In the genomic region with DNA sequence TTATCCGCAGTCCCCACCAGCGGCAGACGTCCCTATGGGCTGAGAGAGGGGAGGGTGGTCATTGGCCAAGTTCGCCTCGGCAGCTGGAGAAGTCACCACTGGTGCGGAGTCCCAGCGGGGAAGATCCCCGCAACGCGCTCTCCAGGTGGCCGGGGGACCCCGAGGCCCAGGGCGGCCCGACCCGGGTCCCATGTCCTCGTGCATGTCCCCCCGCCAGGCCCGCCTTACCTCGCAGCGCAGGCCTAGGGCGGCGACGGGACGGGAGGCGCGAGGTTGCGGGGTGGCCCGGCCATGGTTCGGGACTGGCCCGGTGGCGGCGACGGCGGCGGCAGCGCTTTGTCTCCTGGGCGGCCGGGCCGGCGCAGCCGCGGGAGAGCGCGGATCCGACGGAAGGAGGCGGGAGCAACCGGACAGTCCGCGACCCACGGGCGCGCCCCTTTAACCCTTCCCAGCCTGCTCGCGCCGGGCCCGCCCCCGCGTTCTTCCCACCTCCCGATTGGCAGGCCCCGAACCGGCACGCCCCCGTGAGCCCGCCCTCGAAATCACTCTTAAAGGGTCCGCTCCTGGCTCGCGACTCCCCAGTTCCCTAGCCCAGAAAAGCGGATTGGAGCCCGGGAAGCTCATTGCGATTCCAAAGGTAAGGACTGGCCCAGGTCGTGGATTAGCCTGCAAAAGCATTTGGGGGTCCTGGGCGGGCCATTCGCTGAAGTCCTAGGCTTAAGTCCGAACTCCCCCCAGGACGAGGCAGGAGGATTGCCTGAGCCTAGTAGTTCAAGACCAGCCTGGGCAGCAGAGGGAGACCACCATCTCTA, we compare ENCODE assay signal across 1 cellular context.
A peak's percentile ranks its signal among the peaks of the same experiment; 100 is the strongest.
TF ChIP-seq lines count a peak whose summit lies in the region.

A gene with protein sequence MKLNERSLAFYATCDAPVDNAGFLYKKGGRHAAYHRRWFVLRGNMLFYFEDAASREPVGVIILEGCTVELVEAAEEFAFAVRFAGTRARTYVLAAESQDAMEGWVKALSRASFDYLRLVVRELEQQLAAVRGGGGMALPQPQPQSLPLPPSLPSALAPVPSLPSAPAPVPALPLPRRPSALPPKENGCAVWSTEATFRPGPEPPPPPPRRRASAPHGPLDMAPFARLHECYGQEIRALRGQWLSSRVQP (minus strand): TSS at position 412 of the 812 bp plus-strand sequence. CDS start 5,668 bp downstream, outside the sequence.

TF ChIP-seq in K562, 482 proteins besides CTCF, POLR2A, EP300 and RAD21 (continued from another document and continues in another):
- TF ChIP-seq, protein P1, sequence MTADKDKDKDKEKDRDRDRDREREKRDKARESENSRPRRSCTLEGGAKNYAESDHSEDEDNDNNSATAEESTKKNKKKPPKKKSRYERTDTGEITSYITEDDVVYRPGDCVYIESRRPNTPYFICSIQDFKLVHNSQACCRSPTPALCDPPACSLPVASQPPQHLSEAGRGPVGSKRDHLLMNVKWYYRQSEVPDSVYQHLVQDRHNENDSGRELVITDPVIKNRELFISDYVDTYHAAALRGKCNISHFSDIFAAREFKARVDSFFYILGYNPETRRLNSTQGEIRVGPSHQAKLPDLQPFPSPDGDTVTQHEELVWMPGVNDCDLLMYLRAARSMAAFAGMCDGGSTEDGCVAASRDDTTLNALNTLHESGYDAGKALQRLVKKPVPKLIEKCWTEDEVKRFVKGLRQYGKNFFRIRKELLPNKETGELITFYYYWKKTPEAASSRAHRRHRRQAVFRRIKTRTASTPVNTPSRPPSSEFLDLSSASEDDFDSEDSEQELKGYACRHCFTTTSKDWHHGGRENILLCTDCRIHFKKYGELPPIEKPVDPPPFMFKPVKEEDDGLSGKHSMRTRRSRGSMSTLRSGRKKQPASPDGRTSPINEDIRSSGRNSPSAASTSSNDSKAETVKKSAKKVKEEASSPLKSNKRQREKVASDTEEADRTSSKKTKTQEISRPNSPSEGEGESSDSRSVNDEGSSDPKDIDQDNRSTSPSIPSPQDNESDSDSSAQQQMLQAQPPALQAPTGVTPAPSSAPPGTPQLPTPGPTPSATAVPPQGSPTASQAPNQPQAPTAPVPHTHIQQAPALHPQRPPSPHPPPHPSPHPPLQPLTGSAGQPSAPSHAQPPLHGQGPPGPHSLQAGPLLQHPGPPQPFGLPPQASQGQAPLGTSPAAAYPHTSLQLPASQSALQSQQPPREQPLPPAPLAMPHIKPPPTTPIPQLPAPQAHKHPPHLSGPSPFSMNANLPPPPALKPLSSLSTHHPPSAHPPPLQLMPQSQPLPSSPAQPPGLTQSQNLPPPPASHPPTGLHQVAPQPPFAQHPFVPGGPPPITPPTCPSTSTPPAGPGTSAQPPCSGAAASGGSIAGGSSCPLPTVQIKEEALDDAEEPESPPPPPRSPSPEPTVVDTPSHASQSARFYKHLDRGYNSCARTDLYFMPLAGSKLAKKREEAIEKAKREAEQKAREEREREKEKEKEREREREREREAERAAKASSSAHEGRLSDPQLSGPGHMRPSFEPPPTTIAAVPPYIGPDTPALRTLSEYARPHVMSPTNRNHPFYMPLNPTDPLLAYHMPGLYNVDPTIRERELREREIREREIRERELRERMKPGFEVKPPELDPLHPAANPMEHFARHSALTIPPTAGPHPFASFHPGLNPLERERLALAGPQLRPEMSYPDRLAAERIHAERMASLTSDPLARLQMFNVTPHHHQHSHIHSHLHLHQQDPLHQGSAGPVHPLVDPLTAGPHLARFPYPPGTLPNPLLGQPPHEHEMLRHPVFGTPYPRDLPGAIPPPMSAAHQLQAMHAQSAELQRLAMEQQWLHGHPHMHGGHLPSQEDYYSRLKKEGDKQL (CRISPR knock-in tag; IDR thresholded peaks at IDR 0.05; ENCODE audit: borderline replicate concordance), result no peak
- no peak for TF ChIP-seq KDM1A (IDR thresholded peaks at IDR 0.05)
- TF ChIP-seq NUFIP1 (IDR thresholded peaks at IDR 0.05; ENCODE audit: partially characterized antibody), result no peak
- peak; percentile 44; the same call in 1 of the 2 replicates for TF ChIP-seq TARDBP (IDR thresholded peaks at IDR 0.05)
- TF ChIP-seq NCOR1 (IDR thresholded peaks at IDR 0.05), result no peak
- peak; percentile 76 for TF ChIP-seq PCBP1 (IDR thresholded peaks at IDR 0.05; ENCODE audit: low read depth, low read length, poor library complexity, severe bottlenecking)
- TF ChIP-seq, protein P2, sequence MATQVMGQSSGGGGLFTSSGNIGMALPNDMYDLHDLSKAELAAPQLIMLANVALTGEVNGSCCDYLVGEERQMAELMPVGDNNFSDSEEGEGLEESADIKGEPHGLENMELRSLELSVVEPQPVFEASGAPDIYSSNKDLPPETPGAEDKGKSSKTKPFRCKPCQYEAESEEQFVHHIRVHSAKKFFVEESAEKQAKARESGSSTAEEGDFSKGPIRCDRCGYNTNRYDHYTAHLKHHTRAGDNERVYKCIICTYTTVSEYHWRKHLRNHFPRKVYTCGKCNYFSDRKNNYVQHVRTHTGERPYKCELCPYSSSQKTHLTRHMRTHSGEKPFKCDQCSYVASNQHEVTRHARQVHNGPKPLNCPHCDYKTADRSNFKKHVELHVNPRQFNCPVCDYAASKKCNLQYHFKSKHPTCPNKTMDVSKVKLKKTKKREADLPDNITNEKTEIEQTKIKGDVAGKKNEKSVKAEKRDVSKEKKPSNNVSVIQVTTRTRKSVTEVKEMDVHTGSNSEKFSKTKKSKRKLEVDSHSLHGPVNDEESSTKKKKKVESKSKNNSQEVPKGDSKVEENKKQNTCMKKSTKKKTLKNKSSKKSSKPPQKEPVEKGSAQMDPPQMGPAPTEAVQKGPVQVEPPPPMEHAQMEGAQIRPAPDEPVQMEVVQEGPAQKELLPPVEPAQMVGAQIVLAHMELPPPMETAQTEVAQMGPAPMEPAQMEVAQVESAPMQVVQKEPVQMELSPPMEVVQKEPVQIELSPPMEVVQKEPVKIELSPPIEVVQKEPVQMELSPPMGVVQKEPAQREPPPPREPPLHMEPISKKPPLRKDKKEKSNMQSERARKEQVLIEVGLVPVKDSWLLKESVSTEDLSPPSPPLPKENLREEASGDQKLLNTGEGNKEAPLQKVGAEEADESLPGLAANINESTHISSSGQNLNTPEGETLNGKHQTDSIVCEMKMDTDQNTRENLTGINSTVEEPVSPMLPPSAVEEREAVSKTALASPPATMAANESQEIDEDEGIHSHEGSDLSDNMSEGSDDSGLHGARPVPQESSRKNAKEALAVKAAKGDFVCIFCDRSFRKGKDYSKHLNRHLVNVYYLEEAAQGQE (CRISPR knock-in tag; IDR thresholded peaks at IDR 0.05; ENCODE audit: low read depth), result no peak
- no peak for TF ChIP-seq HDAC2 (IDR thresholded peaks at IDR 0.05)
- TF ChIP-seq, protein P3, sequence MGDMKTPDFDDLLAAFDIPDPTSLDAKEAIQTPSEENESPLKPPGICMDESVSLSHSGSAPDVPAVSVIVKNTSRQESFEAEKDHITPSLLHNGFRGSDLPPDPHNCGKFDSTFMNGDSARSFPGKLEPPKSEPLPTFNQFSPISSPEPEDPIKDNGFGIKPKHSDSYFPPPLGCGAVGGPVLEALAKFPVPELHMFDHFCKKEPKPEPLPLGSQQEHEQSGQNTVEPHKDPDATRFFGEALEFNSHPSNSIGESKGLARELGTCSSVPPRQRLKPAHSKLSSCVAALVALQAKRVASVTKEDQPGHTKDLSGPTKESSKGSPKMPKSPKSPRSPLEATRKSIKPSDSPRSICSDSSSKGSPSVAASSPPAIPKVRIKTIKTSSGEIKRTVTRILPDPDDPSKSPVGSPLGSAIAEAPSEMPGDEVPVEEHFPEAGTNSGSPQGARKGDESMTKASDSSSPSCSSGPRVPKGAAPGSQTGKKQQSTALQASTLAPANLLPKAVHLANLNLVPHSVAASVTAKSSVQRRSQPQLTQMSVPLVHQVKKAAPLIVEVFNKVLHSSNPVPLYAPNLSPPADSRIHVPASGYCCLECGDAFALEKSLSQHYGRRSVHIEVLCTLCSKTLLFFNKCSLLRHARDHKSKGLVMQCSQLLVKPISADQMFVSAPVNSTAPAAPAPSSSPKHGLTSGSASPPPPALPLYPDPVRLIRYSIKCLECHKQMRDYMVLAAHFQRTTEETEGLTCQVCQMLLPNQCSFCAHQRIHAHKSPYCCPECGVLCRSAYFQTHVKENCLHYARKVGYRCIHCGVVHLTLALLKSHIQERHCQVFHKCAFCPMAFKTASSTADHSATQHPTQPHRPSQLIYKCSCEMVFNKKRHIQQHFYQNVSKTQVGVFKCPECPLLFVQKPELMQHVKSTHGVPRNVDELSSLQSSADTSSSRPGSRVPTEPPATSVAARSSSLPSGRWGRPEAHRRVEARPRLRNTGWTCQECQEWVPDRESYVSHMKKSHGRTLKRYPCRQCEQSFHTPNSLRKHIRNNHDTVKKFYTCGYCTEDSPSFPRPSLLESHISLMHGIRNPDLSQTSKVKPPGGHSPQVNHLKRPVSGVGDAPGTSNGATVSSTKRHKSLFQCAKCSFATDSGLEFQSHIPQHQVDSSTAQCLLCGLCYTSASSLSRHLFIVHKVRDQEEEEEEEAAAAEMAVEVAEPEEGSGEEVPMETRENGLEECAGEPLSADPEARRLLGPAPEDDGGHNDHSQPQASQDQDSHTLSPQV (IDR thresholded peaks at IDR 0.05), result peak; percentile 45; the same call in 1 of the 2 replicates
- no peak for TF ChIP-seq FOSL1 (tag; conservative IDR thresholded peaks at IDR 0.05)
- TF ChIP-seq, protein P4, sequence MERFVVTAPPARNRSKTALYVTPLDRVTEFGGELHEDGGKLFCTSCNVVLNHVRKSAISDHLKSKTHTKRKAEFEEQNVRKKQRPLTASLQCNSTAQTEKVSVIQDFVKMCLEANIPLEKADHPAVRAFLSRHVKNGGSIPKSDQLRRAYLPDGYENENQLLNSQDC (CRISPR knock-in tag; IDR thresholded peaks at IDR 0.05), result no peak
- TF ChIP-seq, protein P5, sequence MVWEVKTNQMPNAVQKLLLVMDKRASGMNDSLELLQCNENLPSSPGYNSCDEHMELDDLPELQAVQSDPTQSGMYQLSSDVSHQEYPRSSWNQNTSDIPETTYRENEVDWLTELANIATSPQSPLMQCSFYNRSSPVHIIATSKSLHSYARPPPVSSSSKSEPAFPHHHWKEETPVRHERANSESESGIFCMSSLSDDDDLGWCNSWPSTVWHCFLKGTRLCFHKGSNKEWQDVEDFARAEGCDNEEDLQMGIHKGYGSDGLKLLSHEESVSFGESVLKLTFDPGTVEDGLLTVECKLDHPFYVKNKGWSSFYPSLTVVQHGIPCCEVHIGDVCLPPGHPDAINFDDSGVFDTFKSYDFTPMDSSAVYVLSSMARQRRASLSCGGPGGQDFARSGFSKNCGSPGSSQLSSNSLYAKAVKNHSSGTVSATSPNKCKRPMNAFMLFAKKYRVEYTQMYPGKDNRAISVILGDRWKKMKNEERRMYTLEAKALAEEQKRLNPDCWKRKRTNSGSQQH (CRISPR knock-in tag; IDR thresholded peaks at IDR 0.05), result no peak
- TF ChIP-seq ARID1B (IDR thresholded peaks at IDR 0.05), result no peak
- TF ChIP-seq KLF1 (tag; IDR thresholded peaks at IDR 0.05), result peak; percentile 46; the same call in 1 of the 2 replicates
- no peak for TF ChIP-seq CBFA2T3 (IDR thresholded peaks at IDR 0.05)
- no peak for TF ChIP-seq POLR2AphosphoS2 (IDR thresholded peaks at IDR 0.05; ENCODE audit: low read length)
- peak; percentile 20; the same call in 1 of the 2 replicates for TF ChIP-seq SIN3B (IDR thresholded peaks at IDR 0.05; ENCODE audit: low read depth)
- no peak; the same call in 1 of the 2 replicates for TF ChIP-seq DPF2 (IDR thresholded peaks at IDR 0.05)
- no peak for TF ChIP-seq PHF20 (IDR thresholded peaks at IDR 0.05; ENCODE audit: partially characterized antibody)
- no peak for TF ChIP-seq ETS2 (tag; IDR thresholded peaks at IDR 0.05; ENCODE audit: borderline replicate concordance, poor library complexity, severe bottlenecking)
- TF ChIP-seq, protein P6, sequence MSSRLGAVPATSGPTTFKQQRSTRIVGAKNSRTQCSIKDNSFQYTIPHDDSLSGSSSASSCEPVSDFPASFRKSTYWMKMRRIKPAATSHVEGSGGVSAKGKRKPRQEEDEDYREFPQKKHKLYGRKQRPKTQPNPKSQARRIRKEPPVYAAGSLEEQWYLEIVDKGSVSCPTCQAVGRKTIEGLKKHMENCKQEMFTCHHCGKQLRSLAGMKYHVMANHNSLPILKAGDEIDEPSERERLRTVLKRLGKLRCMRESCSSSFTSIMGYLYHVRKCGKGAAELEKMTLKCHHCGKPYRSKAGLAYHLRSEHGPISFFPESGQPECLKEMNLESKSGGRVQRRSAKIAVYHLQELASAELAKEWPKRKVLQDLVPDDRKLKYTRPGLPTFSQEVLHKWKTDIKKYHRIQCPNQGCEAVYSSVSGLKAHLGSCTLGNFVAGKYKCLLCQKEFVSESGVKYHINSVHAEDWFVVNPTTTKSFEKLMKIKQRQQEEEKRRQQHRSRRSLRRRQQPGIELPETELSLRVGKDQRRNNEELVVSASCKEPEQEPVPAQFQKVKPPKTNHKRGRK (tag; IDR thresholded peaks at IDR 0.05), result no peak
- TF ChIP-seq BMI1 (IDR thresholded peaks at IDR 0.05; ENCODE audit: low read length), result no peak
- no peak for TF ChIP-seq CC2D1A (IDR thresholded peaks at IDR 0.05)
- no peak for TF ChIP-seq DMBX1 (CRISPR knock-in tag; IDR thresholded peaks at IDR 0.05; ENCODE audit: borderline replicate concordance)
- TF ChIP-seq SIN3A (IDR thresholded peaks at IDR 0.05; ENCODE audit: borderline replicate concordance in 2 of 2, control insufficient read depth in 1 of 2, low read depth in 2 of 2, low read length in 2 of 2), result peak in 1 of 2 experiments; percentile 69; a peak in 2 of 4 replicates
- TF ChIP-seq PHTF2 (CRISPR knock-in tag; IDR thresholded peaks at IDR 0.05), result no peak
- TF ChIP-seq, protein P7, sequence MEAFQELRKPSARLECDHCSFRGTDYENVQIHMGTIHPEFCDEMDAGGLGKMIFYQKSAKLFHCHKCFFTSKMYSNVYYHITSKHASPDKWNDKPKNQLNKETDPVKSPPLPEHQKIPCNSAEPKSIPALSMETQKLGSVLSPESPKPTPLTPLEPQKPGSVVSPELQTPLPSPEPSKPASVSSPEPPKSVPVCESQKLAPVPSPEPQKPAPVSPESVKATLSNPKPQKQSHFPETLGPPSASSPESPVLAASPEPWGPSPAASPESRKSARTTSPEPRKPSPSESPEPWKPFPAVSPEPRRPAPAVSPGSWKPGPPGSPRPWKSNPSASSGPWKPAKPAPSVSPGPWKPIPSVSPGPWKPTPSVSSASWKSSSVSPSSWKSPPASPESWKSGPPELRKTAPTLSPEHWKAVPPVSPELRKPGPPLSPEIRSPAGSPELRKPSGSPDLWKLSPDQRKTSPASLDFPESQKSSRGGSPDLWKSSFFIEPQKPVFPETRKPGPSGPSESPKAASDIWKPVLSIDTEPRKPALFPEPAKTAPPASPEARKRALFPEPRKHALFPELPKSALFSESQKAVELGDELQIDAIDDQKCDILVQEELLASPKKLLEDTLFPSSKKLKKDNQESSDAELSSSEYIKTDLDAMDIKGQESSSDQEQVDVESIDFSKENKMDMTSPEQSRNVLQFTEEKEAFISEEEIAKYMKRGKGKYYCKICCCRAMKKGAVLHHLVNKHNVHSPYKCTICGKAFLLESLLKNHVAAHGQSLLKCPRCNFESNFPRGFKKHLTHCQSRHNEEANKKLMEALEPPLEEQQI (IDR thresholded peaks at IDR 0.05), result no peak
- TF ChIP-seq, protein P8, sequence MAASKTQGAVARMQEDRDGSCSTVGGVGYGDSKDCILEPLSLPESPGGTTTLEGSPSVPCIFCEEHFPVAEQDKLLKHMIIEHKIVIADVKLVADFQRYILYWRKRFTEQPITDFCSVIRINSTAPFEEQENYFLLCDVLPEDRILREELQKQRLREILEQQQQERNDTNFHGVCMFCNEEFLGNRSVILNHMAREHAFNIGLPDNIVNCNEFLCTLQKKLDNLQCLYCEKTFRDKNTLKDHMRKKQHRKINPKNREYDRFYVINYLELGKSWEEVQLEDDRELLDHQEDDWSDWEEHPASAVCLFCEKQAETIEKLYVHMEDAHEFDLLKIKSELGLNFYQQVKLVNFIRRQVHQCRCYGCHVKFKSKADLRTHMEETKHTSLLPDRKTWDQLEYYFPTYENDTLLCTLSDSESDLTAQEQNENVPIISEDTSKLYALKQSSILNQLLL (CRISPR knock-in tag; IDR thresholded peaks at IDR 0.05; ENCODE audit: borderline replicate concordance), result no peak
- no peak for TF ChIP-seq ZNF124 (CRISPR knock-in tag; IDR thresholded peaks at IDR 0.05)
- no peak for TF ChIP-seq SMARCB1 (IDR thresholded peaks at IDR 0.05; ENCODE audit: insufficient read length, low read depth)
- no peak for TF ChIP-seq IRF2 (CRISPR knock-in tag; IDR thresholded peaks at IDR 0.05)
- TF ChIP-seq EWSR1 (IDR thresholded peaks at IDR 0.05; ENCODE audit: borderline replicate concordance, low read depth, partially characterized antibody), result no peak
